ENCODE assay signal across 25 cellular contexts in genomic region chr1:44326066-44326701, GRCh38. TPM values are rescaled to one million over a fixed set of nuclear protein-coding genes. Genes with fewer than 3 reads are reported as not detected.
DNase-seq lines count a peak whose midpoint lies in the region; ATAC-seq, FAIRE-seq and TF ChIP-seq lines count a peak whose summit lies in the region.
"Had no signal": no experiment of that assay in that cellular context is flagged by ENCODE, and none has a peak within 500 bp of the region (broad histone marks: within the 10 kb centered on the region; RNA-seq: fewer than 3 reads in every experiment).

No MANE protein-coding gene starts in this region.

- H3K4me3 ChIP-seq in fibroblast of the aortic adventitia (ENCODE audit: low read depth, low read length): no peak overlapping the region
- H3K4me3 ChIP-seq in pancreas: no peak overlapping the region
- H3K4me3 ChIP-seq: GM12878 had no signal

- no peaks in the 10 kb centered on the region for H3K27me3 ChIP-seq in pancreas

- FAIRE-seq in pancreas (lab: Jason Lieb, UNC): no peak
- FAIRE-seq: colon, endometrium, frontal cortex, GM12878 had no signal

- TF ChIP-seq CTCF in fibroblast of the aortic adventitia (IDR thresholded peaks at IDR 0.05; ENCODE audit: insufficient read depth, low read length): no peak
- TF ChIP-seq CTCF in pancreas (IDR thresholded peaks at IDR 0.05): no peak

- H3K36me3 ChIP-seq in pancreas: no peaks in the 10 kb centered on the region

- intact Hi-C loops in pancreas (cut with DNase I): no loop called here

- ATAC-seq in SK-N-SH treated with all-trans-retinoic acid at 6 μM for 48 hours: no peak
- ATAC-seq in pancreas: no peak
- ATAC-seq: GM12878; stimulated activated naive CD8-positive, alpha-beta T cell treated with anti-CD3 and anti-CD28 coated beads, Interleukin-15, amount 100 ng/mL, for 72 hours had no signal

- peaks cover 8 to 15% (median 11%) of the 10 kb centered on the region in 3 donors for H3K4me1 ChIP-seq in pancreas

- WGBS in pancreas, 2 donors: 82 to 84% methylated on average over 9 of the region's 9 CpGs

- no peaks in the 10 kb centered on the region for H3K9me3 ChIP-seq in pancreas

- H3K27ac ChIP-seq in pancreas: no peak overlapping the region

- DNase-seq in NCI-H2171 treated with DMSO at 0.1 percent for 48 hours (lab: John Stamatoyannopoulos, UW) (peak; percentile 50), NCI-H2171 (lab: John Stamatoyannopoulos, UW) (no peak), fibroblast of the aortic adventitia (ENCODE audit: low read depth) (peak; percentile 53), pancreas (no peak), activated T-cell treated with anti-CD3 and anti-CD28 coated beads for 4 hours (no peak), NCI-H2196 (lab: John Stamatoyannopoulos, UW; ENCODE audit: unreplicated experiment) (no peak), anterior cingulate cortex (lab: John Stamatoyannopoulos, UW) (no peak)
- DNase-seq: activated CD4-positive, alpha-beta T cell treated with anti-CD3 and anti-CD28 coated beads for 48 hours; activated effector memory CD4-positive, alpha-beta T cell treated with anti-CD3 and anti-CD28 coated beads, Interleukin-2, amount 50 U/mL, for 16 hours; amygdala; C1 segment of cervical spinal cord; GF-D8; H9; IMR-90; MM.1S; naive B cell; NCI-H1694 treated with DMSO at 0.1 percent for 48 hours; stimulated activated CD4-positive, alpha-beta T cell treated with anti-CD3 and anti-CD28 coated beads, Interleukin-4, amount 100 ng/mL, for 1 hour; stimulated activated naive CD8-positive, alpha-beta T cell treated with anti-CD3 and anti-CD28 coated beads, Interleukin-15, amount 100 ng/mL, for 72 hours; SW 1271 had no signal

TF ChIP-seq in SK-N-SH treated with all-trans-retinoic acid at 6 μM for 48 hours, 23 proteins besides CTCF, POLR2A, EP300 and RAD21:
- TF ChIP-seq ZNF70 (CRISPR knock-in tag; IDR thresholded peaks at IDR 0.05) (no peak), ZC3H10 (CRISPR knock-in tag; IDR thresholded peaks at IDR 0.05) (peak; percentile 57; the same call in 1 of the 2 replicates), ZFP30 (CRISPR knock-in tag; IDR thresholded peaks at IDR 0.05) (no peak), BACH2 (CRISPR knock-in tag; IDR thresholded peaks at IDR 0.05; ENCODE audit: borderline replicate concordance) (no peak), CSRNP3 (CRISPR knock-in tag; IDR thresholded peaks at IDR 0.05) (no peak), GLIS3 (CRISPR knock-in tag; IDR thresholded peaks at IDR 0.05) (no peak), ISL1 (CRISPR knock-in tag; IDR thresholded peaks at IDR 0.05) (peak; percentile 72), OSR1 (CRISPR knock-in tag; IDR thresholded peaks at IDR 0.05) (no peak), TSHZ2 (CRISPR knock-in tag; IDR thresholded peaks at IDR 0.05) (no peak), SNAI2 (CRISPR knock-in tag; IDR thresholded peaks at IDR 0.05) (no peak), PPARA (CRISPR knock-in tag; IDR thresholded peaks at IDR 0.05; ENCODE audit: borderline replicate concordance) (no peak), RARB (CRISPR knock-in tag; IDR thresholded peaks at IDR 0.05) (no peak), TCF4 (CRISPR knock-in tag; IDR thresholded peaks at IDR 0.05; ENCODE audit: borderline replicate concordance) (no peak)

RNA-seq across cellular contexts. Expression of gene ERI3, which starts 28.9 kb away (rescaled TPM):
- total RNA-seq in fibroblast of the aortic adventitia (ENCODE audit: low replicate concordance) (50.0 and 64.3 TPM in 2 replicates), pancreas (10 to 100 TPM; 18.9 to 27.4 (median 21.7) TPM)
- polyA plus RNA-seq in pancreas: 10 to 100 TPM; 21.0 to 33.7 TPM

Comparison
In these comparisons a context has a peak if more than half of its experiments do, and no peak if none do; other contexts are left out.
1. DNase-seq: peak in NCI-H2171 treated with DMSO at 0.1 percent for 48 hours (single experiment) and fibroblast of the aortic adventitia (single experiment); none in NCI-H2171 (single experiment), pancreas (0 of 6), activated T-cell treated with anti-CD3 and anti-CD28 coated beads for 4 hours (single experiment), NCI-H2196 (single experiment) and anterior cingulate cortex (0 of 58).